22 cellular contexts compared by ENCODE assay signal in genomic region chr2:135987441-135987840, GRCh38. TPM values are rescaled to one million over a fixed set of nuclear protein-coding genes. Genes with fewer than 3 reads are reported as not detected.
A peak's percentile ranks its signal among the peaks of the same experiment; 100 is the strongest.
DNase-seq lines count a peak whose midpoint lies in the region; ATAC-seq and TF ChIP-seq lines count a peak whose summit lies in the region.
"Had no signal": no experiment of that assay in that cellular context is flagged by ENCODE, and none has a peak within 500 bp of the region (broad histone marks: within the 10 kb centered on the region; RNA-seq: fewer than 3 reads in every experiment).

No MANE protein-coding gene starts in this region.

- H3K9me3 ChIP-seq in BLaER1 treated with 17β-estradiol and CSF1 and Interleukin-3, amounts not matched to agents 10 nM and 100 nM (replicated peaks in 1 of 11) = 0 out of 22 replicates have a peak, but pooled peaks cover 0 to 4% (median 0%) of the 10 kb centered on the region in 11 experiments
- H3K9me3 ChIP-seq: Caco-2, Peyer's patch, SJCRH30 had no signal

- H3K9me3 Mint-ChIP-seq in chondrocyte (ENCODE audit: low read depth) (no peaks in the 10 kb centered on the region), neural crest cell (peaks cover 4% of the 10 kb centered on the region), T-cell (no peaks in the 10 kb centered on the region), CD14-positive monocyte (no peaks in the 10 kb centered on the region)

- H3K27me3 Mint-ChIP-seq in chondrocyte (ENCODE audit: low read depth) = no peaks in the 10 kb centered on the region
- no peaks in the 10 kb centered on the region for H3K27me3 Mint-ChIP-seq in neural crest cell (ENCODE audit: low read depth)
- H3K27me3 Mint-ChIP-seq in T-cell = no peaks in the 10 kb centered on the region
- no peaks in the 10 kb centered on the region for H3K27me3 Mint-ChIP-seq in CD14-positive monocyte (ENCODE audit: low read depth in 3 of 3)

- H3K4me1 Mint-ChIP-seq in chondrocyte (ENCODE audit: low read depth) (peaks cover 13% of the 10 kb centered on the region), neural crest cell (peaks cover 20% of the 10 kb centered on the region), T-cell (peaks cover 30 to 32% (median 32%) of the 10 kb centered on the region in 3 donors), CD14-positive monocyte (peaks cover 39% of the 10 kb centered on the region)

- no peak for ATAC-seq in T-cell (replicated peaks in 1 of 4)
- ATAC-seq: HCT116 had no signal

- H3K27me3 ChIP-seq in BLaER1 treated with 17β-estradiol and CSF1 and Interleukin-3, amounts not matched to agents 10 nM and 100 nM = no peaks in the 10 kb centered on the region
- H3K27me3 ChIP-seq: Peyer's patch, SJCRH30 had no signal

- no peak overlapping the region for H3K27ac ChIP-seq in BLaER1 treated with 17β-estradiol and CSF1 and Interleukin-3, amounts not matched to agents 10 nM and 100 nM
- H3K27ac ChIP-seq: 22Rv1, KMS-11, Peyer's patch, SJCRH30 had no signal

- H3K4me3 ChIP-seq in BLaER1 treated with 17β-estradiol and CSF1 and Interleukin-3, amounts not matched to agents 10 nM and 100 nM = no peak overlapping the region
- H3K4me3 ChIP-seq: Peyer's patch, SJCRH30 had no signal

- peak overlapping the region; percentile 4 to 94 (median 85); a peak in 20 of 22 replicates for H3K4me2 ChIP-seq in BLaER1 treated with 17β-estradiol and CSF1 and Interleukin-3, amounts not matched to agents 10 nM and 100 nM
- H3K4me2 ChIP-seq: KMS-11 had no signal

- H3K36me3 ChIP-seq in BLaER1 treated with 17β-estradiol and CSF1 and Interleukin-3, amounts not matched to agents 10 nM and 100 nM = peaks cover 3 to 12% (median 5%) of the 10 kb centered on the region in 11 experiments; a peak in 17 of 22 replicates

- H3K9ac ChIP-seq in BLaER1 treated with 17β-estradiol and CSF1 and Interleukin-3, amounts not matched to agents 10 nM and 100 nM = no peak overlapping the region
- H3K9ac ChIP-seq: KMS-11 had no signal

- H3K36me3 Mint-ChIP-seq in chondrocyte (ENCODE audit: low read depth) = peaks cover 5% of the 10 kb centered on the region
- no peaks in the 10 kb centered on the region for H3K36me3 Mint-ChIP-seq in neural crest cell (ENCODE audit: low read depth)
- peaks cover 9% of the 10 kb centered on the region for H3K36me3 Mint-ChIP-seq in T-cell
- H3K36me3 Mint-ChIP-seq in CD14-positive monocyte = peaks cover 7% of the 10 kb centered on the region in 2 donors

- POLR2A ChIA-PET in T-cell (lab: Charles Lee) = no interaction called here

- no peaks in the 10 kb centered on the region for H4K20me1 ChIP-seq in BLaER1 treated with 17β-estradiol and CSF1 and Interleukin-3, amounts not matched to agents 10 nM and 100 nM

- intact Hi-C loops in CD14-positive monocyte (cut with micrococcal nuclease) = loop anchor here (5.0 to 10.0 kb wide), 2 partner anchors 35 to 127 kb away; partner anchors contain the start of gene CXCR4 (in 1 of the 2)

- no peak for TF ChIP-seq CTCF in chondrocyte (IDR thresholded peaks at IDR 0.05)
- TF ChIP-seq CTCF in neural crest cell (conservative IDR thresholded peaks at IDR 0.05) = no peak
- TF ChIP-seq CTCF in CD14-positive monocyte (IDR thresholded peaks at IDR 0.05) = no peak

- DNase-seq in DMS 273 (lab: John Stamatoyannopoulos, UW; ENCODE audit: unreplicated experiment) = peak; percentile 15
- DNase-seq in DMS 273 treated with DMSO at 0.1 percent for 48 hours (lab: John Stamatoyannopoulos, UW) = no peak
- DNase-seq in chondrocyte (ENCODE audit: low spot score) = no peak
- DNase-seq in neural crest cell (ENCODE audit: low read depth, low spot score) = no peak
- DNase-seq in T-cell = no peak
- no peak for DNase-seq in D341Med (ENCODE audit: low spot score)
- no peak for DNase-seq in CD14-positive monocyte (ENCODE audit: low spot score)
- DNase-seq: ACHN, Caco-2, GDM1, IMR-90, MV-4-11, NCI-H1105 treated with DMSO at 0.1 percent for 48 hours, NCI-H2029 treated with DMSO at 0.1 percent for 48 hours, NCI-H2171 treated with DMSO at 0.1 percent for 48 hours, NCI-H524 treated with DMSO at 0.1 percent for 48 hours, Peyer's patch, SJCRH30 had no signal

- no peak overlapping the region for H3K4me3 Mint-ChIP-seq in chondrocyte (ENCODE audit: unreplicated experiment)
- peak overlapping the region; percentile 92 for H3K4me3 Mint-ChIP-seq in neural crest cell
- H3K4me3 Mint-ChIP-seq in T-cell = peak overlapping the region in 1 of 3 donors; percentile 9
- H3K4me3 Mint-ChIP-seq in CD14-positive monocyte = no peak overlapping the region

- CTCF ChIA-PET in T-cell (lab: Charles Lee) = no interaction called here

- peak overlapping the region; percentile 12 for H3K27ac Mint-ChIP-seq in chondrocyte (ENCODE audit: unreplicated experiment)
- no peak overlapping the region for H3K27ac Mint-ChIP-seq in neural crest cell (ENCODE audit: unreplicated experiment)
- no peak overlapping the region for H3K27ac Mint-ChIP-seq in T-cell
- no peak overlapping the region for H3K27ac Mint-ChIP-seq in CD14-positive monocyte

- H3K4me1 ChIP-seq in BLaER1 treated with 17β-estradiol and CSF1 and Interleukin-3, amounts not matched to agents 10 nM and 100 nM = peaks cover 23 to 46% (median 42%) of the 10 kb centered on the region in 10 experiments
- H3K4me1 ChIP-seq: Peyer's patch had no signal

RNA-seq across cellular contexts. Expression of gene DARS1, which starts 2.0 kb away (rescaled TPM):
- total RNA-seq in chondrocyte (40.3 to 52.3 TPM (median 48.2 TPM) in 3 replicates), neural crest cell (73.8 and 91.1 TPM in 2 replicates), T-cell (10 to 100 TPM; 48.2 to 77.4 (median 69.4) TPM)
- 10 to 100 TPM; 46.2 to 53.0 TPM for polyA plus RNA-seq in CD14-positive monocyte
